16 cellular contexts compared by ENCODE assay signal in genomic region chr1:6420594-6421042, GRCh38. TPM values are rescaled to one million over a fixed set of nuclear protein-coding genes. Genes with fewer than 3 reads are reported as not detected.
DNase-seq lines count a peak whose midpoint lies in the region; ATAC-seq, FAIRE-seq and TF ChIP-seq lines count a peak whose summit lies in the region.
"Had no signal": no experiment of that assay in that cellular context is flagged by ENCODE, and none has a peak within 500 bp of the region (broad histone marks: within the 10 kb centered on the region; RNA-seq: fewer than 3 reads in every experiment).

No MANE protein-coding gene starts in this region.

- no peak overlapping the region for H3K4me3 ChIP-seq in endothelial cell of umbilical vein (replicated peaks in 1 of 3; ENCODE audit: insufficient read depth in 1 of 3, low read depth in 1 of 3, low read length in 3 of 3)
- no peak overlapping the region for H3K4me3 ChIP-seq in naive thymus-derived CD4-positive, alpha-beta T cell (ENCODE audit: low read length)

- no peaks in the 10 kb centered on the region for H3K9me3 ChIP-seq in endothelial cell of umbilical vein (replicated peaks; ENCODE audit: control insufficient read depth, insufficient read depth, low read length)
- no peaks in the 10 kb centered on the region for H3K9me3 ChIP-seq in naive thymus-derived CD4-positive, alpha-beta T cell (ENCODE audit: control insufficient read depth in 2 of 3, low read length in 3 of 3)
- H3K9me3 ChIP-seq: gastrocnemius medialis had no signal

- no peak for FAIRE-seq in endothelial cell of umbilical vein (lab: Jason Lieb, UNC)
- FAIRE-seq: GM12892 had no signal

- no peaks in the 10 kb centered on the region for H4K20me1 ChIP-seq in endothelial cell of umbilical vein (replicated peaks; ENCODE audit: control insufficient read depth, extremely low read depth, insufficient read depth, low read length)

- H3K4me3 Mint-ChIP-seq in Calu3 (ENCODE audit: low read depth, unreplicated experiment) = peak overlapping the region; percentile 55
- H3K4me3 Mint-ChIP-seq in naive thymus-derived CD4-positive, alpha-beta T cell = peak overlapping the region in 6 of 10 donors; percentile 11 to 77 (median 44)

- peak overlapping the region; percentile 46 for H3K9ac ChIP-seq in endothelial cell of umbilical vein (replicated peaks; ENCODE audit: extremely low read depth, insufficient read depth, low read length)

- no peak overlapping the region for H3K27ac Mint-ChIP-seq in Calu3 (ENCODE audit: unreplicated experiment)
- no peak overlapping the region for H3K27ac Mint-ChIP-seq in naive thymus-derived CD4-positive, alpha-beta T cell
- H3K27ac Mint-ChIP-seq: brain, naive B cell had no signal

- H3K27ac ChIP-seq in endothelial cell of umbilical vein (ENCODE audit: insufficient read depth, low read depth, low read length) = no peak overlapping the region
- no peak overlapping the region for H3K27ac ChIP-seq in naive thymus-derived CD4-positive, alpha-beta T cell (ENCODE audit: low read depth, low read length)
- H3K27ac ChIP-seq: gastrocnemius medialis had no signal

- peak overlapping the region; percentile 80 for H2AFZ ChIP-seq in endothelial cell of umbilical vein (ENCODE audit: low read depth, low read length)

- no peaks in the 10 kb centered on the region for H3K9me3 Mint-ChIP-seq in Calu3 (ENCODE audit: low read depth, unreplicated experiment)
- no peaks in the 10 kb centered on the region for H3K9me3 Mint-ChIP-seq in naive thymus-derived CD4-positive, alpha-beta T cell

- no TSS peak for BruUV-seq in Calu3 (replicated peaks; lab: Mats Ljungman, UMichigan)
- BruUV-seq in endothelial cell of umbilical vein (replicated peaks; lab: Mats Ljungman, UMichigan) = no TSS peak

- no peaks in the 10 kb centered on the region for H3K9me1 ChIP-seq in endothelial cell of umbilical vein (replicated peaks; ENCODE audit: control insufficient read depth, extremely low read depth, insufficient read depth, low read length)

- CTCF ChIA-PET in Calu3 (lab: Charles Lee) (interaction anchor here (2.7 kb wide), 1 partner anchor 17 kb away, joined by 9 read pairs; no protein-coding TSS in a partner anchor), endothelial cell of umbilical vein (lab: Charles Lee) (interaction anchor here (1.0 to 11.1 kb wide), 8 partner anchors 11 to 216 kb away, joined by 3 to 202 read pairs (median 4); no protein-coding TSS in a partner anchor)
- CTCF ChIA-PET in naive thymus-derived CD4-positive, alpha-beta T cell (lab: Charles Lee) = interaction anchor here (0.6 to 4.8 kb wide), 8 partner anchors 18 to 174 kb away, joined by 3 to 44 read pairs (median 4); partner anchors contain the start of gene PLEKHG5

- DNase-seq in Calu3 (no peak), NCI-H82 treated with DMSO at 0.1 percent for 48 hours (lab: John Stamatoyannopoulos, UW; ENCODE audit: unreplicated experiment) (peak; percentile 23), endothelial cell of umbilical vein (ENCODE audit: low read depth, low spot score) (no peak), NCI-H1048 (lab: John Stamatoyannopoulos, UW) (no peak), GM19238 (ENCODE audit: insufficient read length, low spot score) (no peak)
- no peak for DNase-seq in naive thymus-derived CD4-positive, alpha-beta T cell
- no peak for DNase-seq in NK-92 treated with Interleukin-12 subunit alpha and Interleukin-12 subunit beta, amount 100 ng/mL, for 24 hours (lab: John Stamatoyannopoulos, UW)
- DNase-seq: gastrocnemius medialis; naive B cell; NCI-H510A treated with DMSO at 0.1 percent for 48 hours; stimulated activated CD4-positive, alpha-beta T cell treated with anti-CD3 and anti-CD28 coated beads, Interleukin-1b, Interleukin-23, amount 100 ng/mL, for 48 hours had no signal

- H3K4me1 Mint-ChIP-seq in Calu3 (ENCODE audit: low read depth, unreplicated experiment) = no peaks in the 10 kb centered on the region
- peaks cover 0 to 14% (median 11%) of the 10 kb centered on the region in 7 donors for H3K4me1 Mint-ChIP-seq in naive thymus-derived CD4-positive, alpha-beta T cell

- H3K4me2 ChIP-seq in endothelial cell of umbilical vein (ENCODE audit: insufficient read depth, low read length) = peak overlapping the region; percentile 74

- peaks cover 35% of the 10 kb centered on the region for H3K4me1 ChIP-seq in endothelial cell of umbilical vein (ENCODE audit: control insufficient read depth, extremely low read depth, insufficient read depth, low read length)
- peaks cover 13 to 31% of the 10 kb centered on the region in 2 donors for H3K4me1 ChIP-seq in naive thymus-derived CD4-positive, alpha-beta T cell (ENCODE audit: control insufficient read depth in 2 of 2, insufficient read depth in 2 of 2, low read length in 2 of 2)

- peak; percentile 7 for TF ChIP-seq POLR2A in endothelial cell of umbilical vein (IDR thresholded peaks at IDR 0.05; ENCODE audit: low read depth, low read length)

- H3K27me3 Mint-ChIP-seq in Calu3 (ENCODE audit: unreplicated experiment) = peaks cover 68% of the 10 kb centered on the region
- H3K27me3 Mint-ChIP-seq in naive thymus-derived CD4-positive, alpha-beta T cell = peaks cover 43 to 77% (median 47%) of the 10 kb centered on the region in 5 donors

- no peaks in the 10 kb centered on the region for H3K79me2 ChIP-seq in endothelial cell of umbilical vein (ENCODE audit: control insufficient read depth, insufficient read depth, low read length)

- dilution Hi-C loops in endothelial cell of umbilical vein (cut with MboI; ENCODE audit: extremely low pct_ligation_motif_present, low sequenced_read_pairs) = no loop called here

- POLR2A ChIA-PET in endothelial cell of umbilical vein (lab: Charles Lee) = no interaction called here
- POLR2A ChIA-PET in naive thymus-derived CD4-positive, alpha-beta T cell (lab: Charles Lee) = interaction anchor here (0.9 to 1.3 kb wide), 2 partner anchors 13 to 28 kb away, joined by 3 read pairs; no protein-coding TSS in a partner anchor

- peaks cover 6% of the 10 kb centered on the region for H3K36me3 Mint-ChIP-seq in Calu3 (ENCODE audit: insufficient read depth, unreplicated experiment)
- H3K36me3 Mint-ChIP-seq in naive thymus-derived CD4-positive, alpha-beta T cell = no peaks in the 10 kb centered on the region
- H3K36me3 Mint-ChIP-seq: brain, naive B cell had no signal

- peaks cover 0 to 10% of the 10 kb centered on the region in 2 experiments for H3K27me3 ChIP-seq in endothelial cell of umbilical vein (ENCODE audit: control insufficient read depth in 2 of 2, insufficient read depth in 2 of 2, low read length in 2 of 2)
- peaks cover 5 to 26% of the 10 kb centered on the region in 2 donors for H3K27me3 ChIP-seq in naive thymus-derived CD4-positive, alpha-beta T cell (ENCODE audit: control insufficient read depth in 2 of 2, insufficient read depth in 2 of 2, low read length in 2 of 2)

- ATAC-seq in naive thymus-derived CD4-positive, alpha-beta T cell = no peak
- ATAC-seq in HG03135 (IDR thresholded peaks at IDR 0.05; ENCODE audit: unreplicated experiment) = no peak
- ATAC-seq: gastrocnemius medialis had no signal

- H3K36me3 ChIP-seq in endothelial cell of umbilical vein (ENCODE audit: control insufficient read depth in 2 of 2, extremely low read depth in 1 of 2, insufficient read depth in 2 of 2, low read length in 2 of 2) = no peaks in the 10 kb centered on the region
- H3K36me3 ChIP-seq in naive thymus-derived CD4-positive, alpha-beta T cell (ENCODE audit: control insufficient read depth in 2 of 3, insufficient read depth in 3 of 3, low read length in 3 of 3) = no peaks in the 10 kb centered on the region
- H3K36me3 ChIP-seq: gastrocnemius medialis had no signal

- TF ChIP-seq CTCF in Calu3 (IDR thresholded peaks at IDR 0.05; ENCODE audit: unreplicated experiment) (no peak), endothelial cell of umbilical vein (IDR thresholded peaks at IDR 0.05; ENCODE audit: extremely low read depth in 1 of 2, insufficient read depth in 1 of 2, low read depth in 1 of 2, low read length in 2 of 2) (no peak)

- intact Hi-C loops in Calu3 (cut with micrococcal nuclease; ENCODE audit: unreplicated experiment) (no loop called here), endothelial cell of umbilical vein (cut with micrococcal nuclease) (loop anchor here (5.0 kb wide), 3 partner anchors 158 to 368 kb away; partner anchors contain the start of genes GPR153 and ICMT)
- intact Hi-C loops in naive thymus-derived CD4-positive, alpha-beta T cell (cut with micrococcal nuclease) = loop anchor here in 1 of 2 donors (5.0 kb wide), 1 partner anchor 173 kb away; no protein-coding TSS in a partner anchor

RNA-seq across cellular contexts. Expression of gene HES2, which starts 0.9 kb away (rescaled TPM):
- not detected in 2 replicates for total RNA-seq in Calu3 (2022)
- 9.4 and 13.3 TPM in 2 replicates for total RNA-seq in endothelial cell of umbilical vein
- polyA plus RNA-seq in endothelial cell of umbilical vein = 3.6 and 3.7 TPM in 2 replicates
- polyA plus RNA-seq in endothelial cell of umbilical vein (2011; cell fraction: cytosol; rRNA removed) = 2.7 and 2.9 TPM in 2 replicates
- 2.1 and 3.5 TPM in 2 replicates for polyA plus RNA-seq in endothelial cell of umbilical vein (2011; cell fraction: nucleus; rRNA removed)
- polyA plus RNA-seq in endothelial cell of umbilical vein (2012) = 4.7 and 12.3 TPM in 2 replicates
- polyA minus RNA-seq in endothelial cell of umbilical vein = 2.0 and 2.4 TPM in 2 replicates
- 6.2 TPM for polyA minus RNA-seq in endothelial cell of umbilical vein (2011; cell fraction: cytosol; rRNA and poly(A)+ RNA removed)
- polyA minus RNA-seq in endothelial cell of umbilical vein (2011; cell fraction: nucleus; rRNA and poly(A)+ RNA removed) = 1.4 and 1.5 TPM in 2 replicates
- under 1 TPM in 1 of 5 experiments, not detected in 4; 0.56 TPM for total RNA-seq in naive thymus-derived CD4-positive, alpha-beta T cell
- not detected for polyA plus RNA-seq in naive thymus-derived CD4-positive, alpha-beta T cell
- total RNA-seq: LHCN-M2, temporal lobe had no signal

RNA-seq across cellular contexts. Expression of gene ESPN, which starts 4.0 kb away (rescaled TPM):
- total RNA-seq in Calu3 (2022) (2.2 and 3.4 TPM in 2 replicates), endothelial cell of umbilical vein (0.71 and 2.2 TPM in 2 replicates)
- 0.46 and 0.54 TPM in 2 replicates for polyA plus RNA-seq in endothelial cell of umbilical vein
- 0.07 and 0.17 TPM in 2 replicates for polyA plus RNA-seq in endothelial cell of umbilical vein (2011; cell fraction: cytosol; rRNA removed)
- 0.76 and 0.80 TPM in 2 replicates for polyA plus RNA-seq in endothelial cell of umbilical vein (2011; cell fraction: nucleus; rRNA removed)
- polyA plus RNA-seq in endothelial cell of umbilical vein (2012) = 0.71 and 0.75 TPM in 2 replicates
- polyA minus RNA-seq in endothelial cell of umbilical vein = 0.13 TPM in 1 of 2 replicates, not detected in the other
- 4.0 TPM for polyA minus RNA-seq in endothelial cell of umbilical vein (2011; cell fraction: cytosol; rRNA and poly(A)+ RNA removed)
- 0.34 TPM in 1 of 2 replicates, not detected in the other for polyA minus RNA-seq in endothelial cell of umbilical vein (2011; cell fraction: nucleus; rRNA and poly(A)+ RNA removed)
- 1 to 10 TPM in 4 of 5 experiments, under 1 TPM in 1; 0.85 to 2.9 (median 2.3) TPM for total RNA-seq in naive thymus-derived CD4-positive, alpha-beta T cell
- polyA plus RNA-seq in naive thymus-derived CD4-positive, alpha-beta T cell = under 1 TPM; 0.40 to 0.60 TPM
- total RNA-seq: LHCN-M2 had no signal

RNA-seq across cellular contexts. Expression of gene ACOT7, which starts 27.1 kb away (rescaled TPM):
- 32.1 and 36.2 TPM in 2 replicates for total RNA-seq in Calu3 (2022)
- total RNA-seq in endothelial cell of umbilical vein = 69.4 and 76.5 TPM in 2 replicates
- 104 and 105 TPM in 2 replicates for polyA plus RNA-seq in endothelial cell of umbilical vein
- polyA plus RNA-seq in endothelial cell of umbilical vein (2011; cell fraction: cytosol; rRNA removed) = 84.5 and 86.8 TPM in 2 replicates
- polyA plus RNA-seq in endothelial cell of umbilical vein (2011; cell fraction: nucleus; rRNA removed) = 48.1 and 56.4 TPM in 2 replicates
- 76.1 and 79.8 TPM in 2 replicates for polyA plus RNA-seq in endothelial cell of umbilical vein (2012)
- polyA minus RNA-seq in endothelial cell of umbilical vein = 42.4 and 44.3 TPM in 2 replicates
- polyA minus RNA-seq in endothelial cell of umbilical vein (2011; cell fraction: cytosol; rRNA and poly(A)+ RNA removed) = 29.4 TPM
- polyA minus RNA-seq in endothelial cell of umbilical vein (2011; cell fraction: nucleus; rRNA and poly(A)+ RNA removed) = 10.6 and 13.3 TPM in 2 replicates
- 10 to 100 TPM in 1 of 5 experiments, 1 to 10 TPM in 4; 2.5 to 75.6 (median 3.4) TPM for total RNA-seq in naive thymus-derived CD4-positive, alpha-beta T cell
- 1 to 10 TPM; 4.9 to 6.2 TPM for polyA plus RNA-seq in naive thymus-derived CD4-positive, alpha-beta T cell

RNA-seq across cellular contexts. Expression of gene TNFRSF25, which starts 45.4 kb away (rescaled TPM):
- 6.4 and 10.1 TPM in 2 replicates for total RNA-seq in Calu3 (2022)
- total RNA-seq in endothelial cell of umbilical vein = 33.9 and 48.7 TPM in 2 replicates
- 38.8 and 52.9 TPM in 2 replicates for polyA plus RNA-seq in endothelial cell of umbilical vein
- polyA plus RNA-seq in endothelial cell of umbilical vein (2011; cell fraction: cytosol; rRNA removed) = 8.5 and 11.8 TPM in 2 replicates
- polyA plus RNA-seq in endothelial cell of umbilical vein (2011; cell fraction: nucleus; rRNA removed) = 247 and 252 TPM in 2 replicates
- 18.0 and 27.4 TPM in 2 replicates for polyA plus RNA-seq in endothelial cell of umbilical vein (2012)
- polyA minus RNA-seq in endothelial cell of umbilical vein = 11.2 and 23.6 TPM in 2 replicates
- polyA minus RNA-seq in endothelial cell of umbilical vein (2011; cell fraction: cytosol; rRNA and poly(A)+ RNA removed) = not detected
- polyA minus RNA-seq in endothelial cell of umbilical vein (2011; cell fraction: nucleus; rRNA and poly(A)+ RNA removed) = 31.3 and 39.8 TPM in 2 replicates
- 100 to 1,000 TPM; 151 to 352 (median 179) TPM for total RNA-seq in naive thymus-derived CD4-positive, alpha-beta T cell
- polyA plus RNA-seq in naive thymus-derived CD4-positive, alpha-beta T cell = 10 to 100 TPM; 17.3 to 40.5 TPM
